Comparison of ENCODE assay signal across 12 cellular contexts in the genomic region with DNA sequence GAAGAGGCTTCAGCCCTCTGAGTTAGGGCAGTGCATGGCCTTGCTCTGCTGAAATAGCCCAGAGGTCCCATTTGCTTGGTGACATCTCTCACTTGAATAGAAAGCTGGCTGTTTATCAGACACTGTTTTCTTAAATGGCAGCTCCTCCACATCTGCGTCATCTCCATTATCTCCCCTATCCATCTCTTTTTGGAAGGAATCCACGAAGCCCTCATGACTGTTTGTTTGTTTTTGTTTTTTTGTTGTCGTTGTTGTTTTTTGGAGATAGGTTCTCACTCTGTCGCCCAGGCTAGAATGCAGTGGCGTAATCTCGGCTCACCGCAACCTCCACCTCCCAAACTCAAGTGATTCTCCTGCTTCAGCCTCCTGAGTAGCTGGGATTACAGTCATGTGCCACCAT. TPM values are rescaled to one million over a fixed set of nuclear protein-coding genes. Genes with fewer than 3 reads are reported as not detected.
DNase-seq lines count a peak whose midpoint lies in the region; ATAC-seq and TF ChIP-seq lines count a peak whose summit lies in the region.
"Had no signal": no experiment of that assay in that cellular context is flagged by ENCODE, and none has a peak within 500 bp of the region (broad histone marks: within the 10 kb centered on the region; RNA-seq: fewer than 3 reads in every experiment).

No MANE protein-coding gene starts in this region.

- DNase-seq in DND-41: no peak
- no peak for DNase-seq in MM.1S
- DNase-seq in epithelial cell of proximal tubule (ENCODE audit: low read depth): no peak
- no peak for DNase-seq in suprapubic skin (ENCODE audit: low spot score in 2 of 2)
- no peak for DNase-seq in SKM-1 treated with dmso at 0.1 percent for 144 hours (lab: John Stamatoyannopoulos, UW; ENCODE audit: unreplicated experiment)
- DNase-seq: left lung had no signal

- H3K4me2 ChIP-seq in DND-41 (ENCODE audit: insufficient read depth, low read length) (peak overlapping the region; percentile 99; the same call in 1 of the 2 replicates), MM.1S (ENCODE audit: low read depth, low read length) (peak overlapping the region; percentile 92), parathyroid adenoma (ENCODE audit: low read length) (peak overlapping the region; percentile 99)

- H3K4me1 ChIP-seq in DND-41 (ENCODE audit: insufficient read depth, low read length) (peaks cover 61% of the 10 kb centered on the region), MM.1S (ENCODE audit: low read length) (peaks cover 22% of the 10 kb centered on the region), parathyroid adenoma (peaks cover 26% of the 10 kb centered on the region), suprapubic skin (peaks cover 65% of the 10 kb centered on the region)

- WGBS in suprapubic skin: 87% methylated on average over 7 of the region's 7 CpGs

- TF ChIP-seq CTCF in DND-41 (IDR thresholded peaks at IDR 0.05; ENCODE audit: borderline replicate concordance, extremely low read depth, low read length, poor library complexity, severe bottlenecking): no peak
- TF ChIP-seq CTCF in MM.1S (IDR thresholded peaks at IDR 0.05; ENCODE audit: low read length): no peak
- TF ChIP-seq CTCF in epithelial cell of proximal tubule (conservative IDR thresholded peaks at IDR 0.05; ENCODE audit: low read depth, low read length): no peak
- no peak for TF ChIP-seq CTCF in parathyroid adenoma (IDR thresholded peaks at IDR 0.05)
- no peak for TF ChIP-seq CTCF in suprapubic skin (IDR thresholded peaks at IDR 0.05)

- H3K9me3 ChIP-seq in DND-41 (ENCODE audit: insufficient read depth, low read length, severe bottlenecking) (no peaks in the 10 kb centered on the region), MM.1S (replicated peaks; ENCODE audit: insufficient read depth, low read length) (no peaks in the 10 kb centered on the region), parathyroid adenoma (ENCODE audit: control insufficient read depth, low read length) (no peaks in the 10 kb centered on the region), suprapubic skin (no peaks in the 10 kb centered on the region)
- H3K9me3 ChIP-seq: left lung, thoracic aorta had no signal

- H3K79me2 ChIP-seq in DND-41 (ENCODE audit: insufficient read depth, low read length) (peaks cover 81% of the 10 kb centered on the region), MM.1S (ENCODE audit: low read length) (peaks cover 73% of the 10 kb centered on the region), parathyroid adenoma (peaks cover 49% of the 10 kb centered on the region)

- no peak for TF ChIP-seq POLR2A in suprapubic skin (IDR thresholded peaks at IDR 0.05)

- peaks cover 40% of the 10 kb centered on the region for H4K20me1 ChIP-seq in DND-41 (ENCODE audit: insufficient read depth, low read length)
- no peaks in the 10 kb centered on the region for H4K20me1 ChIP-seq in MM.1S (ENCODE audit: insufficient read depth, low read length)

- H3K4me3 ChIP-seq in DND-41 (ENCODE audit: low read depth in 1 of 2, low read length in 2 of 2) (peak overlapping the region in 1 of 2 experiments; percentile 16; a peak in 1 of 4 replicates), MM.1S (ENCODE audit: low read length) (0 out of 2 replicates have a peak overlapping the region, but pooled peaks have one; percentile 23), epithelial cell of proximal tubule (ENCODE audit: low read depth, low read length) (peak overlapping the region; percentile 81), parathyroid adenoma (ENCODE audit: low read depth, low read length) (peak overlapping the region; percentile 95), suprapubic skin (no peak overlapping the region)

- no peaks in the 10 kb centered on the region for H3K27me3 ChIP-seq in DND-41 (ENCODE audit: insufficient read depth, low read length, poor library complexity)
- no peaks in the 10 kb centered on the region for H3K27me3 ChIP-seq in MM.1S (replicated peaks; ENCODE audit: insufficient read depth, low read length)
- H3K27me3 ChIP-seq in parathyroid adenoma (ENCODE audit: control insufficient read depth, insufficient read depth, low read length): no peaks in the 10 kb centered on the region
- H3K27me3 ChIP-seq in suprapubic skin: no peaks in the 10 kb centered on the region
- H3K27me3 ChIP-seq: left lung had no signal

- H3F3A ChIP-seq in MM.1S (ENCODE audit: insufficient read depth, low read length): peaks cover 20% of the 10 kb centered on the region

- H3K36me3 ChIP-seq in DND-41 (ENCODE audit: insufficient read depth, low read length) (peaks cover 4% of the 10 kb centered on the region), MM.1S (replicated peaks; ENCODE audit: insufficient read depth, low read length) (no peaks in the 10 kb centered on the region), parathyroid adenoma (ENCODE audit: control insufficient read depth, insufficient read depth, low read length) (no peaks in the 10 kb centered on the region), suprapubic skin (no peaks in the 10 kb centered on the region)
- H3K36me3 ChIP-seq: left lung, thoracic aorta had no signal

- no peak overlapping the region for H2AFZ ChIP-seq in DND-41 (ENCODE audit: low read depth, low read length)
- no peak overlapping the region for H2AFZ ChIP-seq in MM.1S (ENCODE audit: low read length)
- H2AFZ ChIP-seq in parathyroid adenoma: no peak overlapping the region

- H3K27ac ChIP-seq in DND-41 (ENCODE audit: low read length): peak overlapping the region; percentile 21; the same call in 1 of the 2 replicates
- peak overlapping the region; percentile 66; the same call in 1 of the 2 replicates for H3K27ac ChIP-seq in MM.1S (ENCODE audit: low read length)
- H3K27ac ChIP-seq in parathyroid adenoma: peak overlapping the region; percentile 96
- H3K27ac ChIP-seq in suprapubic skin: no peak overlapping the region

- no peak for TF ChIP-seq EP300 in suprapubic skin (IDR thresholded peaks at IDR 0.05)

- H3K9me2 ChIP-seq in MM.1S (replicated peaks; ENCODE audit: insufficient read depth, low read length): no peaks in the 10 kb centered on the region

- peak overlapping the region; percentile 90; the same call in 1 of the 2 replicates for H3K9ac ChIP-seq in DND-41 (ENCODE audit: low read depth, low read length)
- H3K9ac ChIP-seq in MM.1S (ENCODE audit: low read length): peak overlapping the region; percentile 90; the same call in 1 of the 2 replicates
- no peak overlapping the region for H3K9ac ChIP-seq in parathyroid adenoma

- no peak for ATAC-seq in DND-41 (ENCODE audit: insufficient read depth, low read depth)
- no peak for ATAC-seq in GM21576 (IDR thresholded peaks at IDR 0.05; ENCODE audit: unreplicated experiment)

RNA-seq across cellular contexts. Expression of a gene that starts 16.6 kb away (rescaled TPM):
- total RNA-seq in epithelial cell of proximal tubule (19.4 and 23.9 TPM in 2 replicates), suprapubic skin (10 to 100 TPM; 20.9 to 40.2 (median 26.4) TPM)

RNA-seq across cellular contexts. Expression of a gene that starts 16.8 kb away (rescaled TPM):
- 1.0 and 2.1 TPM in 2 replicates for total RNA-seq in epithelial cell of proximal tubule
- 1 to 10 TPM; 1.5 to 4.3 (median 2.4) TPM for total RNA-seq in suprapubic skin

RNA-seq across cellular contexts. Expression of a gene that starts 35.2 kb away (rescaled TPM):
- not detected in 2 replicates for total RNA-seq in epithelial cell of proximal tubule
- total RNA-seq in suprapubic skin: not detected
- total RNA-seq: endothelial cell of umbilical vein; left lung; NCI-H460; T-helper 2 cell treated with Interferon-gamma antibody and Interleukin-4, amounts not matched to agents 100 ng/mL and 5 ng/mL, for 36 hours; thoracic aorta had no signal

RNA-seq across cellular contexts. Expression of a gene that starts 40.7 kb away (rescaled TPM):
- total RNA-seq in epithelial cell of proximal tubule (15.2 and 18.7 TPM in 2 replicates), suprapubic skin (10 to 100 TPM in 1 of 4 donors, 1 to 10 TPM in 3; 4.9 to 12.6 (median 6.6) TPM)

RNA-seq across cellular contexts. Expression of a gene that starts 59.1 kb away (rescaled TPM):
- total RNA-seq in epithelial cell of proximal tubule: 9.5 and 13.7 TPM in 2 replicates
- 10 to 100 TPM in 1 of 4 donors, 1 to 10 TPM in 3; 8.4 to 14.9 (median 9.7) TPM for total RNA-seq in suprapubic skin
